Comparison of ENCODE assay signal across 10 cellular contexts in the genomic region with DNA sequence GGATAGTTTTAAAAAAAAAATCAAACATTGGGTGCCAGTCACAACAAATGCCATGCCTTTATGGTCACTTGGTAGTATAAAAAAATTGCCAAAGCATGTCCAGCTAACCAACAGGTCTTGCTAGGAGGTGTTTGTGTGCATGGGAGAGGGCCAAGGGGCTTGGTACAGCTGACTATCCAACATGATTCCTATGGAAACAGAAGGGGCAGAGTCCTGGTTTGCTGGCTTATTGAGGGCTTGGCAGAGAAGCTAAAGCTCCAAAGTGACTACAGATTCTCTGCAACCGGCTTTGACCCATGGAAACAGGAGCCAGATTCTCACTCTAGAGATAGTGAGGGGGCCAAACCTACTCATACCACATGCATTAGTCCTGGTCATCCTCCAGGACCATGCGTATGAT. TPM values are rescaled to one million over a fixed set of nuclear protein-coding genes. Genes with fewer than 3 reads are reported as not detected.
DNase-seq lines count a peak whose midpoint lies in the region; ATAC-seq, FAIRE-seq and TF ChIP-seq lines count a peak whose summit lies in the region.
"Not testable (repeated sequence)": the region's sequence is repeated elsewhere in the genome, so short reads cannot be mapped to it uniquely, and the experiment has no call there.
"Had no signal": no experiment of that assay in that cellular context is flagged by ENCODE, and none has a peak within 500 bp of the region (broad histone marks: within the 10 kb centered on the region; RNA-seq: fewer than 3 reads in every experiment).

No MANE protein-coding gene starts in this region.

- not testable (repeated sequence) for H3K4me1 Mint-ChIP-seq in Caco-2 (ENCODE audit: low read depth, unreplicated experiment); T-helper 17 cell; stimulated activated memory B cell treated with anti-CD40 and anti-IgM and Interleukin-4, amounts not matched to agents 10 μg/mL and 1 μg/mL and 100 μg/mL, for 72 hours

- H4K91ac ChIP-seq in IMR-90 (ENCODE audit: insufficient read depth, low read depth, low read length), result not testable (repeated sequence)

- dilution Hi-C loops in IMR-90 (cut with HindIII; ENCODE audit: low sequenced_read_pairs, unreplicated experiment), result not testable (repeated sequence)

- not testable (repeated sequence) for H3K23ac ChIP-seq in IMR-90 (ENCODE audit: low read depth, low read length)

- H3K9ac ChIP-seq in IMR-90 (ENCODE audit: low read depth, low read length); GM12878 (ENCODE audit: control insufficient read depth, insufficient read depth, low read length): not testable (repeated sequence)

- not testable (repeated sequence) for DNase-seq in Caco-2; IMR-90; T-helper 17 cell; GM12878 (ENCODE audit: low read depth, low spot score); heart left ventricle
- peak; percentile 81 for DNase-seq in left lobe of liver (ENCODE audit: low spot score)
- DNase-seq in posterior vena cava (ENCODE audit: low spot score), result peak; percentile 4

- H3K4me1 ChIP-seq in Caco-2; IMR-90 (ENCODE audit: control insufficient read depth, insufficient read depth, low read length); GM12878 (ENCODE audit: control insufficient read depth, insufficient read depth, low read length): not testable (repeated sequence)
- peaks cover 0 to 41% (median 11%) of the 10 kb centered on the region in 12 donors for H3K4me1 ChIP-seq in heart left ventricle

- not testable (repeated sequence) for H3K9me3 ChIP-seq in Caco-2; IMR-90 (ENCODE audit: control insufficient read depth, insufficient read depth, low read length); T-helper 17 cell (ENCODE audit: control insufficient read depth, low read length, poor library complexity, severe bottlenecking); GM12878 (replicated peaks; ENCODE audit: control insufficient read depth, insufficient read depth, low read length); heart left ventricle

- not testable (repeated sequence) for H2AK5ac ChIP-seq in IMR-90 (ENCODE audit: low read depth, low read length)

- H3K36me3 ChIP-seq in Caco-2 (ENCODE audit: control insufficient read depth, insufficient read depth, low read length), result not testable (repeated sequence)
- H3K36me3 ChIP-seq in IMR-90 (ENCODE audit: control insufficient read depth, insufficient read depth, low read length), result peaks cover 44% of the 10 kb centered on the region
- peaks cover 14% of the 10 kb centered on the region in 2 experiments; a peak in 3 of 4 replicates for H3K36me3 ChIP-seq in GM12878 (ENCODE audit: control insufficient read depth in 2 of 2, insufficient read depth in 2 of 2, low read length in 1 of 2)
- H3K36me3 ChIP-seq in heart left ventricle, result peaks cover 7 to 89% (median 82%) of the 10 kb centered on the region in 9 donors

- TF ChIP-seq EP300 in GM12878 (IDR thresholded peaks at IDR 0.05; ENCODE audit: borderline replicate concordance in 1 of 2, control insufficient read depth in 1 of 2, low read depth in 2 of 2, low read length in 2 of 2), result not testable (repeated sequence)

- in situ Hi-C loops in IMR-90 (cut with MboI; ENCODE audit: low sequenced_read_pairs); GM12878 (cut with MboI): not testable (repeated sequence)

- not testable (repeated sequence) for H3K18ac ChIP-seq in IMR-90 (ENCODE audit: low read depth, low read length)

- not testable (repeated sequence) for H3K4me3 Mint-ChIP-seq in Caco-2 (ENCODE audit: unreplicated experiment); T-helper 17 cell; stimulated activated memory B cell treated with anti-CD40 and anti-IgM and Interleukin-4, amounts not matched to agents 10 μg/mL and 1 μg/mL and 100 μg/mL, for 72 hours

- RAD21 ChIA-PET in GM12878 (lab: Charles Lee; ENCODE audit: unreplicated experiment), result not testable (repeated sequence)

- no CpG with 5 or more reads among the region's 2 CpGs for WGBS in IMR-90 (ENCODE audit: extremely low coverage in 2 of 2, insufficient read length in 1 of 2), 2 experiments
- WGBS in GM12878 (ENCODE audit: insufficient coverage, insufficient replicate concordance, low lambda C conversion rate, missing lambda C conversion rate), result 94% methylated on average over 2 of the region's 2 CpGs
- 46 to 64% (median 52%) methylated on average over 2 of the region's 2 CpGs for WGBS in heart left ventricle, 4 donors

- H4K20me1 ChIP-seq in IMR-90 (ENCODE audit: insufficient read depth, low read length); GM12878 (ENCODE audit: control insufficient read depth, insufficient read depth): not testable (repeated sequence)

- TSS peak; percentile 61 for BruUV-seq in Caco-2 (replicated peaks; lab: Mats Ljungman, UMichigan)
- BruUV-seq in IMR-90 (replicated peaks; lab: Mats Ljungman, UMichigan), result TSS peak; percentile 85
- not testable (repeated sequence) for BruUV-seq in GM12878 (replicated peaks; lab: Mats Ljungman, UMichigan)

- not testable (repeated sequence) for H2AK9ac ChIP-seq in IMR-90 (replicated peaks; ENCODE audit: low read depth, low read length, poor library complexity)

- not testable (repeated sequence) for H3K4me3 ChIP-seq in Caco-2 (ENCODE audit: low read depth, low read length); IMR-90 (ENCODE audit: insufficient read depth, low read depth, low read length); GM12878; heart left ventricle

- not testable (repeated sequence) for H3K79me2 ChIP-seq in GM12878 (ENCODE audit: control insufficient read depth, insufficient read depth, low read length)

- SMC1A ChIA-PET in GM12878 (lab: Charles Lee; ENCODE audit: uncharacterized antibody, unreplicated experiment), result not testable (repeated sequence)

- not testable (repeated sequence) for H3K27me3 Mint-ChIP-seq in Caco-2 (ENCODE audit: insufficient read depth, unreplicated experiment); T-helper 17 cell; stimulated activated memory B cell treated with anti-CD40 and anti-IgM and Interleukin-4, amounts not matched to agents 10 μg/mL and 1 μg/mL and 100 μg/mL, for 72 hours

- H3K36me3 Mint-ChIP-seq in Caco-2 (ENCODE audit: insufficient read depth, unreplicated experiment) (peaks cover 76% of the 10 kb centered on the region), T-helper 17 cell (ENCODE audit: low read depth) (peaks cover 11% of the 10 kb centered on the region)
- peaks cover 55% of the 10 kb centered on the region for H3K36me3 Mint-ChIP-seq in stimulated activated memory B cell treated with anti-CD40 and anti-IgM and Interleukin-4, amounts not matched to agents 10 μg/mL and 1 μg/mL and 100 μg/mL, for 72 hours

- H2BK5ac ChIP-seq in IMR-90 (ENCODE audit: low read depth, low read length, poor library complexity, severe bottlenecking), result not testable (repeated sequence)

- not testable (repeated sequence) for H3K56ac ChIP-seq in IMR-90 (ENCODE audit: extremely low read depth, insufficient read depth, low read length)

- not testable (repeated sequence) for H3K27ac Mint-ChIP-seq in Caco-2 (ENCODE audit: unreplicated experiment)
- H3K27ac Mint-ChIP-seq in T-helper 17 cell, result peak overlapping the region; percentile 43
- peak overlapping the region; percentile 24 for H3K27ac Mint-ChIP-seq in stimulated activated memory B cell treated with anti-CD40 and anti-IgM and Interleukin-4, amounts not matched to agents 10 μg/mL and 1 μg/mL and 100 μg/mL, for 72 hours

- H3K9me3 Mint-ChIP-seq in Caco-2 (ENCODE audit: unreplicated experiment); stimulated activated memory B cell treated with anti-CD40 and anti-IgM and Interleukin-4, amounts not matched to agents 10 μg/mL and 1 μg/mL and 100 μg/mL, for 72 hours: not testable (repeated sequence)

- H2BK20ac ChIP-seq in IMR-90 (ENCODE audit: low read depth, low read length), result not testable (repeated sequence)

- not testable (repeated sequence) for TF ChIP-seq CTCF in Caco-2 (IDR thresholded peaks at IDR 0.05; ENCODE audit: insufficient read depth in 1 of 2, low read depth in 1 of 2, low read length in 1 of 2, severe bottlenecking in 1 of 2, unreplicated experiment in 1 of 2); IMR-90 (conservative IDR thresholded peaks at IDR 0.05; ENCODE audit: low read depth, low read length); GM12878 (IDR thresholded peaks at IDR 0.05 in 2 of 3, conservative IDR thresholded peaks at IDR 0.05 in 1 of 3; ENCODE audit: control insufficient read depth in 2 of 3, extremely low read depth in 1 of 3, insufficient read depth in 1 of 3, low read depth in 3 of 3, low read length in 3 of 3); heart left ventricle (IDR thresholded peaks at IDR 0.05)

- H4K8ac ChIP-seq in IMR-90 (ENCODE audit: low read depth in 2 of 2, low read length in 2 of 2), result not testable (repeated sequence)

- not testable (repeated sequence) for H3K9me1 ChIP-seq in IMR-90 (ENCODE audit: insufficient read depth, low read length)

- not testable (repeated sequence) for H3K27ac ChIP-seq in IMR-90 (ENCODE audit: insufficient read depth, low read length); GM12878 (ENCODE audit: control insufficient read depth, insufficient read depth)
- H3K27ac ChIP-seq in heart left ventricle, result peak overlapping the region in 9 of 12 donors; percentile 24 to 99 (median 79)

- H3K79me1 ChIP-seq in IMR-90 (ENCODE audit: low read depth in 1 of 2, low read length in 2 of 2), result not testable (repeated sequence)

- H3K4me2 ChIP-seq in IMR-90 (ENCODE audit: low read depth, low read length); GM12878 (ENCODE audit: control insufficient read depth, insufficient read depth): not testable (repeated sequence)

- FAIRE-seq in GM12878 (lab: Jason Lieb, UNC), result peak; percentile 61

- H3K14ac ChIP-seq in IMR-90 (replicated peaks; ENCODE audit: low read depth, low read length), result not testable (repeated sequence)

- not testable (repeated sequence) for H2BK15ac ChIP-seq in IMR-90 (ENCODE audit: low read depth, low read length)

- not testable (repeated sequence) for H2AFZ ChIP-seq in IMR-90 (replicated peaks; ENCODE audit: low read length, poor library complexity); GM12878 (ENCODE audit: control insufficient read depth, low read depth, low read length)

- not testable (repeated sequence) for H2BK120ac ChIP-seq in IMR-90 (ENCODE audit: low read depth, low read length)

- H3K4ac ChIP-seq in IMR-90 (ENCODE audit: low read depth, low read length), result not testable (repeated sequence)

- TF ChIP-seq POLR2A in IMR-90 (IDR thresholded peaks at IDR 0.05; ENCODE audit: low read depth, low read length); GM12878 (IDR thresholded peaks at IDR 0.05; ENCODE audit: low read depth, low read length); heart left ventricle (IDR thresholded peaks at IDR 0.05): not testable (repeated sequence)

- ATAC-seq in IMR-90 (ENCODE audit: low read depth); T-helper 17 cell; GM12878; stimulated activated memory B cell treated with anti-CD40 and anti-IgM and Interleukin-4, amounts not matched to agents 10 μg/mL and 1 μg/mL and 100 μg/mL, for 72 hours: not testable (repeated sequence)
- ATAC-seq in heart left ventricle (peak in 1 of 4 donors; percentile 5), left lobe of liver (peak; percentile 83)

- intact Hi-C loops in Caco-2 (cut with micrococcal nuclease; ENCODE audit: unreplicated experiment), result loop anchor here (5.0 kb wide), 1 partner anchor 80 kb away; no protein-coding TSS in a partner anchor
- intact Hi-C loops in IMR-90 (cut with micrococcal nuclease); GM12878 (cut with micrococcal nuclease; ENCODE audit: unreplicated experiment); heart left ventricle (cut with DNase I); posterior vena cava (cut with DNase I): not testable (repeated sequence)

- H3K27me3 ChIP-seq in Caco-2 (replicated peaks; ENCODE audit: control insufficient read depth, insufficient read depth, low read length); IMR-90 (ENCODE audit: control insufficient read depth, insufficient read depth, low read length); GM12878 (replicated peaks in 1 of 2; ENCODE audit: control insufficient read depth in 2 of 2, insufficient read depth in 2 of 2, low read length in 1 of 2); heart left ventricle: not testable (repeated sequence)

- not testable (repeated sequence) for TF ChIP-seq RAD21 in IMR-90 (IDR thresholded peaks at IDR 0.05; ENCODE audit: low read length); GM12878 (IDR thresholded peaks at IDR 0.05; ENCODE audit: insufficient read depth, low read depth, low read length)

- not testable (repeated sequence) for H4K5ac ChIP-seq in IMR-90 (ENCODE audit: low read depth, low read length)

- CTCF ChIA-PET in Caco-2 (lab: Charles Lee); IMR-90 (lab: Yijun Ruan, JAX): not testable (repeated sequence)
- CTCF ChIA-PET in GM12878 (lab: Yijun Ruan, JAX), result interaction anchor here (0.8 kb wide), 1 partner anchor 29 kb away, joined by 3 read pairs; no protein-coding TSS in a partner anchor

- POLR2A ChIA-PET in Caco-2 (lab: Charles Lee); IMR-90 (lab: Charles Lee; ENCODE audit: unreplicated experiment): not testable (repeated sequence)
- POLR2A ChIA-PET in GM12878 (lab: Charles Lee), result interaction anchor here (0.6 kb wide), 1 partner anchor 13 kb away, joined by 5 read pairs; no protein-coding TSS in a partner anchor

RNA-seq across cellular contexts. Expression of a gene that starts 5.7 kb away (rescaled TPM):
- total RNA-seq in Caco-2 (2022) (16.7 and 18.4 TPM in 2 replicates), IMR-90 (2012; rRNA removed) (4.7 TPM in 2 replicates), T-helper 17 cell (10 to 100 TPM; 28.7 to 34.4 TPM), GM12878 (2014; rRNA removed) (7.6 and 7.9 TPM in 2 replicates), GM12878 (2014; rRNA removed; fragmentation: Illumina TruSeq; extraction: Trizol) (4.4 and 5.7 TPM in 2 replicates), GM12878 (2021) (6.1 and 7.8 TPM in 2 replicates), heart left ventricle (100 to 1,000 TPM in 7 of 9 donors, 10 to 100 TPM in 2; 45.7 to 250 (median 129) TPM), left lobe of liver (24.8 TPM), posterior vena cava (10 to 100 TPM in 1 of 2 donors, 1 to 10 TPM in 1; 9.6 to 10.1 TPM)
- polyA plus RNA-seq in IMR-90 (2012; rRNA removed) (10.2 and 10.8 TPM in 2 replicates), GM12878 (2011; rRNA removed) (19.5 and 20.9 TPM in 2 replicates), GM12878 (2014; fragmentation: Illumina TruSeq; extraction: Trizol) (8.8 and 9.5 TPM in 2 replicates), GM12878 (2014; fragmentation: Nextera tagmentation; extraction: Ambion mirVana) (1 to 10 TPM; 3.3 to 4.5 TPM), GM12878 (2014; rRNA removed) (10.2 and 11.7 TPM in 2 replicates), GM12878 (2016; fragmentation: Nextera tagmentation; extraction: Ambion mirVana) (1 to 10 TPM; 4.4 to 6.0 TPM), heart left ventricle (100 to 1,000 TPM in 1 of 2 donors, 10 to 100 TPM in 1; 89.2 to 249 TPM)
- 4.8 and 6.9 TPM in 2 replicates for polyA plus RNA-seq in IMR-90 (2012; cell fraction: cytosol; rRNA removed)
- polyA plus RNA-seq in IMR-90 (2012; cell fraction: nucleus; rRNA removed; ENCODE audit: low replicate concordance), result 45.7 and 51.7 TPM in 2 replicates
- 16.6 and 20.4 TPM in 2 replicates for total RNA-seq in GM12878 (2013; cell fraction: nucleolus; rRNA removed)
- polyA plus RNA-seq in GM12878 (2011; ENCODE audit: low read depth), result 4.2 TPM
- polyA plus RNA-seq in GM12878 (2011; cell fraction: cytosol; rRNA removed), result 18.8 and 20.9 TPM in 2 replicates
- 24.5 and 28.2 TPM in 2 replicates for polyA plus RNA-seq in GM12878 (2011; cell fraction: nucleus; rRNA removed)
- 5.8 and 6.7 TPM in 2 replicates for polyA plus RNA-seq in GM12878 (2012)
- 12.9 and 14.1 TPM in 2 replicates for polyA minus RNA-seq in GM12878 (2011; rRNA and poly(A)+ RNA removed)
- polyA minus RNA-seq in GM12878 (2011; cell fraction: cytosol; rRNA and poly(A)+ RNA removed), result 4.0 and 5.6 TPM in 2 replicates
- polyA minus RNA-seq in GM12878 (2011; cell fraction: nucleus; rRNA and poly(A)+ RNA removed), result 8.8 and 11.9 TPM in 2 replicates

RNA-seq across cellular contexts. Expression of a gene that starts 14.3 kb away (rescaled TPM):
- total RNA-seq in Caco-2 (2022), result 34.6 and 46.3 TPM in 2 replicates
- 15.4 and 16.1 TPM in 2 replicates for total RNA-seq in IMR-90 (2012; rRNA removed)
- 35.9 and 36.2 TPM in 2 replicates for polyA plus RNA-seq in IMR-90 (2012; rRNA removed)
- polyA plus RNA-seq in IMR-90 (2012; cell fraction: cytosol; rRNA removed), result 21.3 and 23.2 TPM in 2 replicates
- polyA plus RNA-seq in IMR-90 (2012; cell fraction: nucleus; rRNA removed; ENCODE audit: low replicate concordance), result 93.6 and 111 TPM in 2 replicates
- total RNA-seq in T-helper 17 cell, result 10 to 100 TPM; 30.8 to 33.4 TPM
- 24.3 and 27.1 TPM in 2 replicates for total RNA-seq in GM12878 (2013; cell fraction: nucleolus; rRNA removed)
- 7.9 and 8.1 TPM in 2 replicates for total RNA-seq in GM12878 (2014; rRNA removed)
- 6.3 and 7.5 TPM in 2 replicates for total RNA-seq in GM12878 (2014; rRNA removed; fragmentation: Illumina TruSeq; extraction: Trizol)
- 49.7 and 52.3 TPM in 2 replicates for total RNA-seq in GM12878 (2021)
- 6.4 TPM for polyA plus RNA-seq in GM12878 (2011; ENCODE audit: low read depth)
- polyA plus RNA-seq in GM12878 (2011; rRNA removed), result 4.7 and 11.7 TPM in 2 replicates
- 14.7 and 16.1 TPM in 2 replicates for polyA plus RNA-seq in GM12878 (2011; cell fraction: cytosol; rRNA removed)
- polyA plus RNA-seq in GM12878 (2011; cell fraction: nucleus; rRNA removed), result 29.4 and 42.3 TPM in 2 replicates
- 11.3 and 15.0 TPM in 2 replicates for polyA plus RNA-seq in GM12878 (2012)
- polyA plus RNA-seq in GM12878 (2014; fragmentation: Illumina TruSeq; extraction: Trizol), result 17.7 and 24.0 TPM in 2 replicates
- 1 to 10 TPM in 1 of 2 experiments, under 1 TPM in 1; 0.90 to 1.2 TPM for polyA plus RNA-seq in GM12878 (2014; fragmentation: Nextera tagmentation; extraction: Ambion mirVana)
- polyA plus RNA-seq in GM12878 (2014; rRNA removed), result 20.6 and 23.9 TPM in 2 replicates
- polyA plus RNA-seq in GM12878 (2016; fragmentation: Nextera tagmentation; extraction: Ambion mirVana), result 10 to 100 TPM; 50.6 to 55.3 TPM
- polyA minus RNA-seq in GM12878 (2011; rRNA and poly(A)+ RNA removed), result 21.0 TPM in 2 replicates
- polyA minus RNA-seq in GM12878 (2011; cell fraction: cytosol; rRNA and poly(A)+ RNA removed), result 13.9 and 14.7 TPM in 2 replicates
- polyA minus RNA-seq in GM12878 (2011; cell fraction: nucleus; rRNA and poly(A)+ RNA removed), result 8.8 and 13.4 TPM in 2 replicates
- 10 to 100 TPM; 19.3 to 40.6 (median 28.0) TPM for total RNA-seq in heart left ventricle
- 10 to 100 TPM; 12.2 to 36.7 TPM for polyA plus RNA-seq in heart left ventricle
- total RNA-seq in left lobe of liver, result 12.9 TPM
- total RNA-seq in posterior vena cava, result 10 to 100 TPM; 24.6 to 34.5 TPM

RNA-seq across cellular contexts. Expression of a gene that starts 27.7 kb away (rescaled TPM):
- total RNA-seq in Caco-2 (2022) (241 and 263 TPM in 2 replicates), IMR-90 (2012; rRNA removed) (90.5 and 139 TPM in 2 replicates), T-helper 17 cell (100 to 1,000 TPM; 189 to 197 TPM), GM12878 (2014; rRNA removed) (105 and 109 TPM in 2 replicates), GM12878 (2014; rRNA removed; fragmentation: Illumina TruSeq; extraction: Trizol) (111 and 119 TPM in 2 replicates), GM12878 (2021) (276 and 302 TPM in 2 replicates), heart left ventricle (100 to 1,000 TPM; 489 to 866 (median 662) TPM), left lobe of liver (67.4 TPM), posterior vena cava (100 to 1,000 TPM; 109 to 115 TPM)
- polyA plus RNA-seq in IMR-90 (2012; rRNA removed) (120 and 146 TPM in 2 replicates), GM12878 (2011; rRNA removed) (71.2 and 159 TPM in 2 replicates), GM12878 (2014; fragmentation: Illumina TruSeq; extraction: Trizol) (237 and 305 TPM in 2 replicates), GM12878 (2014; fragmentation: Nextera tagmentation; extraction: Ambion mirVana) (100 to 1,000 TPM in 1 of 2 experiments, 10 to 100 TPM in 1; 64.9 to 104 TPM), GM12878 (2014; rRNA removed) (115 and 140 TPM in 2 replicates), GM12878 (2016; fragmentation: Nextera tagmentation; extraction: Ambion mirVana) (100 to 1,000 TPM; 182 to 196 TPM), heart left ventricle (100 to 1,000 TPM; 165 to 291 TPM)
- 47.1 and 68.1 TPM in 2 replicates for polyA plus RNA-seq in IMR-90 (2012; cell fraction: cytosol; rRNA removed)
- 84.3 and 157 TPM in 2 replicates for polyA plus RNA-seq in IMR-90 (2012; cell fraction: nucleus; rRNA removed; ENCODE audit: low replicate concordance)
- total RNA-seq in GM12878 (2013; cell fraction: nucleolus; rRNA removed), result 118 and 131 TPM in 2 replicates
- polyA plus RNA-seq in GM12878 (2011; ENCODE audit: low read depth), result 93.7 TPM
- 117 and 179 TPM in 2 replicates for polyA plus RNA-seq in GM12878 (2011; cell fraction: cytosol; rRNA removed)
- polyA plus RNA-seq in GM12878 (2011; cell fraction: nucleus; rRNA removed), result 139 and 160 TPM in 2 replicates
- polyA plus RNA-seq in GM12878 (2012), result 94.4 and 99.4 TPM in 2 replicates
- 95.4 and 137 TPM in 2 replicates for polyA minus RNA-seq in GM12878 (2011; rRNA and poly(A)+ RNA removed)
- 96.9 and 155 TPM in 2 replicates for polyA minus RNA-seq in GM12878 (2011; cell fraction: cytosol; rRNA and poly(A)+ RNA removed)
- polyA minus RNA-seq in GM12878 (2011; cell fraction: nucleus; rRNA and poly(A)+ RNA removed), result 51.6 and 56.0 TPM in 2 replicates

RNA-seq across cellular contexts. Expression of a gene that starts 42.6 kb away (rescaled TPM):
- total RNA-seq in Caco-2 (2022) (83.1 and 110 TPM in 2 replicates), IMR-90 (2012; rRNA removed) (not detected in 2 replicates), T-helper 17 cell (not detected), GM12878 (2014; rRNA removed) (not detected in 2 replicates), GM12878 (2014; rRNA removed; fragmentation: Illumina TruSeq; extraction: Trizol) (not detected in 2 replicates), GM12878 (2021) (0.29 and 0.56 TPM in 2 replicates), heart left ventricle (not detected), left lobe of liver (227 TPM), posterior vena cava (not detected)
- polyA plus RNA-seq in IMR-90 (2012; rRNA removed) (not detected in 2 replicates), GM12878 (2011; rRNA removed) (0.15 TPM in 1 of 2 replicates, not detected in the other), GM12878 (2014; fragmentation: Illumina TruSeq; extraction: Trizol) (0.15 TPM in 1 of 2 replicates, not detected in the other), GM12878 (2014; fragmentation: Nextera tagmentation; extraction: Ambion mirVana) (not detected), GM12878 (2014; rRNA removed) (0.13 TPM in 1 of 2 replicates, not detected in the other), GM12878 (2016; fragmentation: Nextera tagmentation; extraction: Ambion mirVana) (not detected), heart left ventricle (under 1 TPM in 1 of 2 donors, not detected in 1; 0.12 TPM)
- 0.02 TPM in 1 of 2 replicates, not detected in the other for polyA plus RNA-seq in IMR-90 (2012; cell fraction: cytosol; rRNA removed)
- polyA plus RNA-seq in IMR-90 (2012; cell fraction: nucleus; rRNA removed; ENCODE audit: low replicate concordance), result 0.77 and 0.96 TPM in 2 replicates
- 2.6 TPM in 1 of 2 replicates, not detected in the other for total RNA-seq in GM12878 (2013; cell fraction: nucleolus; rRNA removed)
- polyA plus RNA-seq in GM12878 (2011; ENCODE audit: low read depth), result 0.28 TPM
- 0.07 and 0.20 TPM in 2 replicates for polyA plus RNA-seq in GM12878 (2011; cell fraction: cytosol; rRNA removed)
- polyA plus RNA-seq in GM12878 (2011; cell fraction: nucleus; rRNA removed), result 1.1 and 1.2 TPM in 2 replicates
- polyA plus RNA-seq in GM12878 (2012), result not detected in 2 replicates
- not detected in 2 replicates for polyA minus RNA-seq in GM12878 (2011; rRNA and poly(A)+ RNA removed)
- polyA minus RNA-seq in GM12878 (2011; cell fraction: cytosol; rRNA and poly(A)+ RNA removed), result not detected in 2 replicates
- polyA minus RNA-seq in GM12878 (2011; cell fraction: nucleus; rRNA and poly(A)+ RNA removed), result not detected in 2 replicates
- total RNA-seq: H9 had no signal
- polyA plus RNA-seq: BJ had no signal

RNA-seq across cellular contexts. Expression of a gene that starts 43.3 kb away (rescaled TPM):
- total RNA-seq in Caco-2 (2022) (204 and 208 TPM in 2 replicates), IMR-90 (2012; rRNA removed) (65.2 and 76.7 TPM in 2 replicates), T-helper 17 cell (10 to 100 TPM; 47.4 to 53.4 TPM), GM12878 (2014; rRNA removed) (68.2 and 70.2 TPM in 2 replicates), GM12878 (2014; rRNA removed; fragmentation: Illumina TruSeq; extraction: Trizol) (63.9 and 73.6 TPM in 2 replicates), GM12878 (2021) (75.0 and 93.7 TPM in 2 replicates), heart left ventricle (10 to 100 TPM; 26.8 to 61.0 (median 35.6) TPM), left lobe of liver (93.3 TPM), posterior vena cava (10 to 100 TPM; 62.1 to 79.3 TPM)
- polyA plus RNA-seq in IMR-90 (2012; rRNA removed) (175 and 177 TPM in 2 replicates), GM12878 (2011; rRNA removed) (125 and 131 TPM in 2 replicates), GM12878 (2014; fragmentation: Illumina TruSeq; extraction: Trizol) (77.7 and 81.8 TPM in 2 replicates), GM12878 (2014; fragmentation: Nextera tagmentation; extraction: Ambion mirVana) (10 to 100 TPM; 25.0 to 50.3 TPM), GM12878 (2014; rRNA removed) (91.8 and 101 TPM in 2 replicates), GM12878 (2016; fragmentation: Nextera tagmentation; extraction: Ambion mirVana) (100 to 1,000 TPM; 264 to 276 TPM), heart left ventricle (10 to 100 TPM; 64.2 to 67.3 TPM)
- 76.2 and 160 TPM in 2 replicates for polyA plus RNA-seq in IMR-90 (2012; cell fraction: cytosol; rRNA removed)
- polyA plus RNA-seq in IMR-90 (2012; cell fraction: nucleus; rRNA removed; ENCODE audit: low replicate concordance), result 41.5 and 107 TPM in 2 replicates
- total RNA-seq in GM12878 (2013; cell fraction: nucleolus; rRNA removed), result 80.3 and 84.0 TPM in 2 replicates
- 70.9 TPM for polyA plus RNA-seq in GM12878 (2011; ENCODE audit: low read depth)
- 102 and 103 TPM in 2 replicates for polyA plus RNA-seq in GM12878 (2011; cell fraction: cytosol; rRNA removed)
- 60.1 and 60.3 TPM in 2 replicates for polyA plus RNA-seq in GM12878 (2011; cell fraction: nucleus; rRNA removed)
- 69.2 and 98.1 TPM in 2 replicates for polyA plus RNA-seq in GM12878 (2012)
- 59.5 and 97.1 TPM in 2 replicates for polyA minus RNA-seq in GM12878 (2011; rRNA and poly(A)+ RNA removed)
- 16.9 and 22.7 TPM in 2 replicates for polyA minus RNA-seq in GM12878 (2011; cell fraction: cytosol; rRNA and poly(A)+ RNA removed)
- 19.9 and 26.8 TPM in 2 replicates for polyA minus RNA-seq in GM12878 (2011; cell fraction: nucleus; rRNA and poly(A)+ RNA removed)
